In genomic region chr2:47486858-47487497, GRCh38 we compare ENCODE assay signal across 9 cellular contexts.
DNase-seq lines count a peak whose midpoint lies in the region; ATAC-seq and TF ChIP-seq lines count a peak whose summit lies in the region.
"Had no signal": no experiment of that assay in that cellular context is flagged by ENCODE, and none has a peak within 500 bp of the region (broad histone marks: within the 10 kb centered on the region; RNA-seq: fewer than 3 reads in every experiment).

No MANE protein-coding gene starts in this region.

- H3K4me1 ChIP-seq in OCI-LY3 (ENCODE audit: low read length) (peaks cover 12% of the 10 kb centered on the region), mucosa of descending colon (ENCODE audit: low read depth) (no peaks in the 10 kb centered on the region), tibial nerve (peaks cover 0 to 8% (median 0%) of the 10 kb centered on the region in 4 donors)

- H3K27me3 ChIP-seq in OCI-LY3 (ENCODE audit: low read depth, low read length) (no peaks in the 10 kb centered on the region), tibial nerve (no peaks in the 10 kb centered on the region)
- H3K27me3 ChIP-seq: brain microvascular endothelial cell had no signal

- H3K4me3 ChIP-seq in OCI-LY3 (ENCODE audit: low read length) (no peak overlapping the region), mucosa of descending colon (no peak overlapping the region), tibial nerve (no peak overlapping the region)

- intact Hi-C loops in mucosa of descending colon (cut with DNase I, micrococcal nuclease) = no loop called here

- H3K9me3 ChIP-seq in OCI-LY3 (ENCODE audit: insufficient read depth, low read length) (no peaks in the 10 kb centered on the region), mucosa of descending colon (no peaks in the 10 kb centered on the region), tibial nerve (no peaks in the 10 kb centered on the region)

- no peak overlapping the region for H2AFZ ChIP-seq in OCI-LY3 (ENCODE audit: low read depth, low read length)

- no peaks in the 10 kb centered on the region for H3K79me2 ChIP-seq in OCI-LY3 (ENCODE audit: low read length)

- H3K4me2 ChIP-seq in OCI-LY3 (ENCODE audit: low read length) = peak overlapping the region; percentile 17; the same call in 1 of the 2 replicates

- no peaks in the 10 kb centered on the region for H4K20me1 ChIP-seq in OCI-LY3 (ENCODE audit: insufficient read depth, low read length)

- TF ChIP-seq EP300 in tibial nerve (IDR thresholded peaks at IDR 0.05) = no peak

- no peak for TF ChIP-seq POLR2A in tibial nerve (IDR thresholded peaks at IDR 0.05)

- DNase-seq in mucosa of descending colon (no peak), tibial nerve (ENCODE audit: low spot score in 2 of 2) (no peak), NCI-H1436 treated with DMSO at 0.1 percent for 48 hours (lab: John Stamatoyannopoulos, UW) (no peak), left lobe of liver (ENCODE audit: low spot score) (no peak)
- DNase-seq in stimulated activated CD4-positive, alpha-beta T cell treated with anti-CD3 and anti-CD28 coated beads, Interleukin-4, amount 100 ng/mL, for 4 hours = no peak
- DNase-seq: brain microvascular endothelial cell had no signal

- H3K27ac ChIP-seq in OCI-LY3 (ENCODE audit: low read length) (no peak overlapping the region), tibial nerve (no peak overlapping the region)
- H3K27ac ChIP-seq: brain microvascular endothelial cell had no signal

- H3K9ac ChIP-seq in OCI-LY3 (ENCODE audit: low read length) = no peak overlapping the region

- ATAC-seq in GM18520 (IDR thresholded peaks at IDR 0.05; ENCODE audit: unreplicated experiment) = peak; percentile 91
- ATAC-seq in HG02852 (IDR thresholded peaks at IDR 0.05; ENCODE audit: unreplicated experiment) = peak; percentile 89
- peak; percentile 63 for ATAC-seq in mucosa of descending colon
- no peak for ATAC-seq in left lobe of liver

- TF ChIP-seq CTCF in OCI-LY3 (IDR thresholded peaks at IDR 0.05; ENCODE audit: low read depth, low read length) (no peak), mucosa of descending colon (IDR thresholded peaks at IDR 0.05) (no peak), tibial nerve (IDR thresholded peaks at IDR 0.05) (no peak)

- 44 to 45% methylated on average over 2 of the region's 2 CpGs for WGBS in tibial nerve, 2 donors

- peaks cover 23% of the 10 kb centered on the region for H3K36me3 ChIP-seq in OCI-LY3 (replicated peaks; ENCODE audit: low read depth, low read length)
- no peaks in the 10 kb centered on the region for H3K36me3 ChIP-seq in mucosa of descending colon (ENCODE audit: low read depth)
- H3K36me3 ChIP-seq in tibial nerve = peaks cover 0 to 19% (median 0%) of the 10 kb centered on the region in 3 donors
- H3K36me3 ChIP-seq: brain microvascular endothelial cell had no signal
